In genomic region chr12:110739488-110739887, GRCh38 we compare ENCODE assay signal across 9 cellular contexts. TPM values are rescaled to one million over a fixed set of nuclear protein-coding genes. Genes with fewer than 3 reads are reported as not detected.
A peak's percentile ranks its signal among the peaks of the same experiment; 100 is the strongest.
DNase-seq lines count a peak whose midpoint lies in the region; TF ChIP-seq lines count a peak whose summit lies in the region.
"Had no signal": no experiment of that assay in that cellular context is flagged by ENCODE, and none has a peak within 500 bp of the region (broad histone marks: within the 10 kb centered on the region; RNA-seq: fewer than 3 reads in every experiment).

No MANE protein-coding gene starts in this region.

- no peak for DNase-seq in Calu3
- DNase-seq in cerebellar cortex (ENCODE audit: low spot score) = peak; percentile 14
- no peak for DNase-seq in osteoblast (ENCODE audit: insufficient read length, low spot score, missing footprints)
- no peak for DNase-seq in cerebellum (ENCODE audit: low spot score)
- DNase-seq in AG08395 (ENCODE audit: low spot score) = no peak
- DNase-seq in NCI-H1417 treated with DMSO at 0.1 percent for 48 hours (lab: John Stamatoyannopoulos, UW) = no peak
- no peak for DNase-seq in NCI-H69 (lab: John Stamatoyannopoulos, UW)
- DNase-seq: activated CD4-positive, alpha-beta T cell treated with anti-CD3 and anti-CD28 coated beads for 4 hours had no signal

- H3K36me3 ChIP-seq in osteoblast (ENCODE audit: insufficient read depth, low read length) = no peaks in the 10 kb centered on the region

- H3K4me3 Mint-ChIP-seq in Calu3 (ENCODE audit: low read depth, unreplicated experiment) = peak overlapping the region; percentile 96
- peak overlapping the region; percentile 59 to 100 (median 94) for H3K4me3 Mint-ChIP-seq in IgD-negative memory B cell

- H3K36me3 Mint-ChIP-seq in Calu3 (ENCODE audit: insufficient read depth, unreplicated experiment) (peaks cover 67% of the 10 kb centered on the region), IgD-negative memory B cell (peaks cover 1% of the 10 kb centered on the region)

- no peaks in the 10 kb centered on the region for H3K27me3 ChIP-seq in osteoblast (ENCODE audit: insufficient read depth, low read length)

- H3K27ac ChIP-seq in osteoblast (ENCODE audit: low read depth, low read length) = no peak overlapping the region

- H3K27ac Mint-ChIP-seq in Calu3 (ENCODE audit: unreplicated experiment) (no peak overlapping the region), IgD-negative memory B cell (peak overlapping the region in 2 of 3 donors; percentile 96 to 99)

- CTCF ChIA-PET in Calu3 (lab: Charles Lee) = interaction anchor here (0.8 to 1.2 kb wide), 2 partner anchors 9 to 16 kb away, joined by 3 to 4 read pairs; no protein-coding TSS in a partner anchor

- H2AFZ ChIP-seq in osteoblast (ENCODE audit: low read length) = no peak overlapping the region

- no peaks in the 10 kb centered on the region for H3K9me3 ChIP-seq in osteoblast (ENCODE audit: low read depth, low read length)

- peaks cover 62% of the 10 kb centered on the region for H4K20me1 ChIP-seq in osteoblast (ENCODE audit: insufficient read depth, low read length)

- peak overlapping the region; percentile 96 for H3K4me2 ChIP-seq in osteoblast (ENCODE audit: insufficient read depth, low read length)

- H3K9me3 Mint-ChIP-seq in Calu3 (ENCODE audit: low read depth, unreplicated experiment) (no peaks in the 10 kb centered on the region), IgD-negative memory B cell (no peaks in the 10 kb centered on the region)

- BruUV-seq in Calu3 (replicated peaks; lab: Mats Ljungman, UMichigan) = no TSS peak

- peaks cover 82% of the 10 kb centered on the region for H3K79me2 ChIP-seq in osteoblast (ENCODE audit: insufficient read depth, low read length)

- TF ChIP-seq CTCF in Calu3 (IDR thresholded peaks at IDR 0.05; ENCODE audit: unreplicated experiment) (no peak), osteoblast (IDR thresholded peaks at IDR 0.05; ENCODE audit: extremely low read depth, low read depth, low read length) (no peak)

- peak overlapping the region; percentile 1 for H3K4me3 ChIP-seq in osteoblast (ENCODE audit: insufficient read depth, low read length)

- H3K4me1 ChIP-seq in osteoblast (ENCODE audit: insufficient read depth, low read length) = peaks cover 58% of the 10 kb centered on the region

- intact Hi-C loops in Calu3 (cut with micrococcal nuclease; ENCODE audit: unreplicated experiment) = no loop called here

- H3K4me1 Mint-ChIP-seq in Calu3 (ENCODE audit: low read depth, unreplicated experiment) = peaks cover 45% of the 10 kb centered on the region
- peaks cover 40 to 56% (median 45%) of the 10 kb centered on the region in 3 donors for H3K4me1 Mint-ChIP-seq in IgD-negative memory B cell

- no peaks in the 10 kb centered on the region for H3K27me3 Mint-ChIP-seq in Calu3 (ENCODE audit: unreplicated experiment)
- H3K27me3 Mint-ChIP-seq in IgD-negative memory B cell = no peaks in the 10 kb centered on the region

RNA-seq across cellular contexts. Expression of gene PPP1CC, which starts 3.2 kb away (rescaled TPM):
- total RNA-seq in Calu3 (2022) = 199 and 213 TPM in 2 replicates
- 184 TPM for polyA plus RNA-seq in IgD-negative memory B cell
- total RNA-seq in osteoblast = 107 and 114 TPM in 2 replicates
- total RNA-seq in cerebellum = 129 TPM

RNA-seq across cellular contexts. Expression of gene HVCN1, which starts 50.6 kb away (rescaled TPM):
- total RNA-seq in Calu3 (2022) (0.71 and 0.99 TPM in 2 replicates), osteoblast (2.1 and 2.9 TPM in 2 replicates), cerebellum (4.1 TPM)
- polyA plus RNA-seq in IgD-negative memory B cell = 441 TPM
